In genomic region chr17:45148183-45149036, GRCh38 we compare ENCODE assay signal across 8 cellular contexts. TPM values are rescaled to one million over a fixed set of nuclear protein-coding genes. Genes with fewer than 3 reads are reported as not detected.
DNase-seq lines count a peak whose midpoint lies in the region; ATAC-seq, FAIRE-seq and TF ChIP-seq lines count a peak whose summit lies in the region.

TSS of gene HEXIM1 (plus strand) at chr17:45148475. CDS start at chr17:45149191, 716 bp downstream.

- peak within 1 kb of the TSS; percentile 79 for H2AFZ ChIP-seq in astrocyte (ENCODE audit: low read depth, low read length)

- H3K27me3 ChIP-seq in astrocyte (ENCODE audit: insufficient read depth, low read length) (no peaks in the 10 kb centered on the region), right cardiac atrium (ENCODE audit: control insufficient read depth, insufficient read depth) (no peaks in the 10 kb centered on the region), uterus (no peaks in the 10 kb centered on the region)

- H3K79me2 ChIP-seq in astrocyte (ENCODE audit: insufficient read depth, low read length): peaks cover 36% of the 10 kb centered on the region

- H3K4me3 ChIP-seq in astrocyte (ENCODE audit: insufficient read depth, low read depth, low read length) (peak within 1 kb of the TSS; percentile 94), right cardiac atrium (ENCODE audit: low read length) (peak within 1 kb of the TSS; percentile 85), uterus (peak within 1 kb of the TSS; percentile 74 to 76)

- no peak for FAIRE-seq in astrocyte (lab: Jason Lieb, UNC)

- H3K9me3 Mint-ChIP-seq in astrocyte (ENCODE audit: unreplicated experiment): no peaks in the 10 kb centered on the region

- peaks cover 34% of the 10 kb centered on the region for H4K20me1 ChIP-seq in astrocyte (ENCODE audit: insufficient read depth, low read length)

- under 1% methylated on average over 58 of the region's 58 CpGs for WGBS in right cardiac atrium

- H3K27ac Mint-ChIP-seq in astrocyte (ENCODE audit: unreplicated experiment): peak within 1 kb of the TSS; percentile 100

- TF ChIP-seq POLR2A in uterus (IDR thresholded peaks at IDR 0.05): peak; percentile 98 to 99

- H3K9me3 ChIP-seq in astrocyte (ENCODE audit: insufficient read depth, low read depth, low read length) (no peaks in the 10 kb centered on the region), right cardiac atrium (ENCODE audit: control insufficient read depth, low read length) (no peaks in the 10 kb centered on the region), uterus (no peaks in the 10 kb centered on the region)

- peak within 1 kb of the TSS; percentile 97 for H3K9ac ChIP-seq in astrocyte (ENCODE audit: low read length)

- peaks cover 3% of the 10 kb centered on the region for H3K36me3 Mint-ChIP-seq in astrocyte (ENCODE audit: low read depth, unreplicated experiment)

- peak within 1 kb of the TSS; percentile 98 for H3K4me3 Mint-ChIP-seq in astrocyte (ENCODE audit: unreplicated experiment)

- H3K4me2 ChIP-seq in astrocyte (ENCODE audit: low read length): peak within 1 kb of the TSS; percentile 94

- TF ChIP-seq CTCF in astrocyte (IDR thresholded peaks at IDR 0.05; ENCODE audit: insufficient read depth, low read depth, low read length): no peak
- peak in 1 of 4 experiments; percentile 28 for TF ChIP-seq CTCF in uterus (IDR thresholded peaks at IDR 0.05)

- H3K27me3 Mint-ChIP-seq in astrocyte (ENCODE audit: low read depth, unreplicated experiment): no peaks in the 10 kb centered on the region

- peaks cover 9% of the 10 kb centered on the region for H3K4me1 Mint-ChIP-seq in astrocyte (ENCODE audit: low read depth, unreplicated experiment)

- intact Hi-C loops in right cardiac atrium (cut with DNase I) (loop anchor here in 3 of 4 donors (2.0 to 10.0 kb wide), 3 partner anchors 14 to 166 kb away; partner anchors contain the start of genes ACBD4 (in 1 of the 3) and MAP3K14 (in 1 of the 3)), uterus (cut with DNase I; ENCODE audit: low total_unique reads) (no loop called here)

- H3K27ac ChIP-seq in astrocyte (ENCODE audit: low read depth, low read length) (peak within 1 kb of the TSS; percentile 99), right cardiac atrium (ENCODE audit: low read length) (peak within 1 kb of the TSS; percentile 99), uterus (peak within 1 kb of the TSS; percentile 99)

- DNase-seq in NCI-H2029 (lab: John Stamatoyannopoulos, UW) (peak; percentile 98), T-helper 22 cell (ENCODE audit: low read depth) (peak; percentile 99), astrocyte (ENCODE audit: low read depth) (peak; percentile 99), right cardiac atrium (peak; percentile 99 to 100 (median 100)), pulmonary artery endothelial cell (ENCODE audit: low read depth, low spot score) (peak; percentile 99), uterus (peak; percentile 99)

- H3K4me1 ChIP-seq in astrocyte (ENCODE audit: insufficient read depth, low read length) (peaks cover 22% of the 10 kb centered on the region), right cardiac atrium (ENCODE audit: control insufficient read depth, insufficient read depth, low read length) (peaks cover 9% of the 10 kb centered on the region), uterus (peaks cover 7 to 8% of the 10 kb centered on the region in 2 donors)

- H3K36me3 ChIP-seq in astrocyte (ENCODE audit: insufficient read depth, low read length) (no peaks in the 10 kb centered on the region), uterus (no peaks in the 10 kb centered on the region)

- ATAC-seq in GM18502 (IDR thresholded peaks at IDR 0.05; ENCODE audit: poor library complexity, unreplicated experiment) (peak; percentile 64), HG02973 (IDR thresholded peaks at IDR 0.05; ENCODE audit: unreplicated experiment) (peak; percentile 59), right cardiac atrium (peak; percentile 83 to 85)

RNA-seq across cellular contexts. Expression of gene HEXIM1, which starts in this region (rescaled TPM):
- total RNA-seq in astrocyte (44.5 and 46.6 TPM in 2 replicates), right cardiac atrium (10 to 100 TPM; 37.1 to 42.6 (median 40.6) TPM), pulmonary artery endothelial cell (9.7 and 9.8 TPM in 2 replicates), uterus (10 to 100 TPM; 23.8 to 60.6 (median 26.7) TPM)
- 21.2 TPM for polyA plus RNA-seq in right cardiac atrium

Comparison
In these comparisons a context has a peak if more than half of its experiments do, and no peak if none do; other contexts are left out.
1. Peak in every context shown above with its lines: DNase-seq, ATAC-seq, H3K4me3 ChIP-seq and H3K27ac ChIP-seq.